In genomic region chr14:70635971-70636595, GRCh38 we compare ENCODE assay signal across 18 cellular contexts. TPM values are rescaled to one million over a fixed set of nuclear protein-coding genes. Genes with fewer than 3 reads are reported as not detected.
DNase-seq lines count a peak whose midpoint lies in the region; ATAC-seq and TF ChIP-seq lines count a peak whose summit lies in the region.
"Had no signal": no experiment of that assay in that cellular context is flagged by ENCODE, and none has a peak within 500 bp of the region (broad histone marks: within the 10 kb centered on the region; RNA-seq: fewer than 3 reads in every experiment).

No MANE protein-coding gene starts in this region.

- no peaks in the 10 kb centered on the region for H3K9me3 Mint-ChIP-seq in MCF 10A (ENCODE audit: unreplicated experiment)
- peaks cover 2 to 3% of the 10 kb centered on the region in 2 donors for H3K9me3 Mint-ChIP-seq in activated T-cell treated with anti-CD3 and anti-CD28 coated beads, Interleukin-2, amount 50 U/mL, for 72 hours

- intact Hi-C loops in MCF 10A (cut with micrococcal nuclease) = no loop called here
- intact Hi-C loops in breast epithelium (cut with DNase I; ENCODE audit: low total_unique reads) = no loop called here
- intact Hi-C loops in gastrocnemius medialis (cut with DNase I; ENCODE audit: low total_unique reads) = no loop called here

- in situ Hi-C loops in gastrocnemius medialis (cut with MboI; ENCODE audit: low sequenced_read_pairs in 4 of 4) = no loop called here

- POLR2A ChIA-PET in MCF 10A (lab: Yijun Ruan, JAX) = no interaction called here

- peaks cover 36% of the 10 kb centered on the region for H3K27me3 Mint-ChIP-seq in MCF 10A (ENCODE audit: insufficient read depth, unreplicated experiment)
- H3K27me3 Mint-ChIP-seq in activated T-cell treated with anti-CD3 and anti-CD28 coated beads, Interleukin-2, amount 50 U/mL, for 72 hours (ENCODE audit: low read depth) = no peaks in the 10 kb centered on the region

- DNase-seq in MCF 10A (ENCODE audit: unreplicated experiment) (peak; percentile 8), breast epithelium (ENCODE audit: low spot score in 2 of 2) (no peak), foreskin keratinocyte (peak; percentile 53 to 74), gastrocnemius medialis (no peak), NCI-H146 treated with DMSO at 0.1 percent for 48 hours (lab: John Stamatoyannopoulos, UW; ENCODE audit: unreplicated experiment) (no peak)
- no peak for DNase-seq in activated T-cell treated with anti-CD3 and anti-CD28 coated beads, Interleukin-2, amount 50 U/mL, for 72 hours
- no peak for DNase-seq in stimulated activated CD4-positive, alpha-beta T cell treated with anti-CD3 and anti-CD28 coated beads, Interleukin-2, amount 100 ng/mL, for 48 hours
- DNase-seq: activated naive CD4-positive, alpha-beta T cell; GDM1; MV-4-11; NCI-H2081; NCI-H510A treated with DMSO at 0.1 percent for 48 hours; right cardiac atrium; SJCRH30; T-helper 2 cell had no signal

- ATAC-seq in activated T-cell treated with anti-CD3 and anti-CD28 coated beads, Interleukin-2, amount 50 U/mL, for 72 hours (replicated peaks in 1 of 2) = peak; percentile 76 to 82
- ATAC-seq in foreskin keratinocyte = peak; percentile 86
- no peak for ATAC-seq in gastrocnemius medialis
- ATAC-seq in HG02973 (IDR thresholded peaks at IDR 0.05; ENCODE audit: unreplicated experiment) = no peak
- ATAC-seq: GM12878, right cardiac atrium had no signal

- CTCF ChIA-PET in MCF 10A (lab: Yijun Ruan, JAX) = interaction anchor here (0.6 to 0.7 kb wide), 2 partner anchors 72 to 76 kb away, joined by 3 to 4 read pairs; no protein-coding TSS in a partner anchor

- no peaks in the 10 kb centered on the region for H3K27me3 ChIP-seq in breast epithelium
- peaks cover 18% of the 10 kb centered on the region for H3K27me3 ChIP-seq in foreskin keratinocyte
- H3K27me3 ChIP-seq in gastrocnemius medialis = no peaks in the 10 kb centered on the region
- H3K27me3 ChIP-seq: SJCRH30, vagina had no signal

- no TSS peak for BruUV-seq in MCF 10A (replicated peaks; lab: Mats Ljungman, UMichigan)

- H3K4me1 ChIP-seq in breast epithelium (no peaks in the 10 kb centered on the region), foreskin keratinocyte (no peaks in the 10 kb centered on the region), gastrocnemius medialis (peaks cover 7 to 8% of the 10 kb centered on the region in 2 donors)

- no peak overlapping the region for H3K27ac Mint-ChIP-seq in MCF 10A (ENCODE audit: low read depth, unreplicated experiment)
- H3K27ac Mint-ChIP-seq in activated T-cell treated with anti-CD3 and anti-CD28 coated beads, Interleukin-2, amount 50 U/mL, for 72 hours = peak overlapping the region; percentile 20

- no peak overlapping the region for H3K4me3 ChIP-seq in breast epithelium
- H3K4me3 ChIP-seq in gastrocnemius medialis = no peak overlapping the region
- H3K4me3 ChIP-seq: GM12878, SJCRH30, vagina had no signal

- TF ChIP-seq POLR2A in breast epithelium (IDR thresholded peaks at IDR 0.05) (no peak), gastrocnemius medialis (IDR thresholded peaks at IDR 0.05) (no peak)

- no peaks in the 10 kb centered on the region for H3K36me3 Mint-ChIP-seq in MCF 10A (ENCODE audit: insufficient read depth, unreplicated experiment)
- peaks cover 2% of the 10 kb centered on the region in 2 donors for H3K36me3 Mint-ChIP-seq in activated T-cell treated with anti-CD3 and anti-CD28 coated beads, Interleukin-2, amount 50 U/mL, for 72 hours (ENCODE audit: insufficient read depth in 2 of 2)

- TF ChIP-seq CTCF in MCF 10A (IDR thresholded peaks at IDR 0.05; ENCODE audit: unreplicated experiment) (no peak), breast epithelium (IDR thresholded peaks at IDR 0.05) (no peak), foreskin keratinocyte (conservative IDR thresholded peaks at IDR 0.05) (no peak), gastrocnemius medialis (IDR thresholded peaks at IDR 0.05 in 4 of 5, conservative IDR thresholded peaks at IDR 0.05 in 1 of 5) (no peak)

- H3K4me1 Mint-ChIP-seq in MCF 10A (ENCODE audit: insufficient read depth, unreplicated experiment) = no peaks in the 10 kb centered on the region
- peaks cover 26% of the 10 kb centered on the region for H3K4me1 Mint-ChIP-seq in activated T-cell treated with anti-CD3 and anti-CD28 coated beads, Interleukin-2, amount 50 U/mL, for 72 hours (ENCODE audit: low read depth)

- no peak overlapping the region for H3K27ac ChIP-seq in breast epithelium
- H3K27ac ChIP-seq in foreskin keratinocyte = peak overlapping the region; percentile 71
- H3K27ac ChIP-seq in gastrocnemius medialis = no peak overlapping the region
- H3K27ac ChIP-seq: SJCRH30, vagina had no signal

- H3K4me3 Mint-ChIP-seq in MCF 10A (ENCODE audit: unreplicated experiment) = no peak overlapping the region
- peak overlapping the region in 1 of 2 donors; percentile 1 for H3K4me3 Mint-ChIP-seq in activated T-cell treated with anti-CD3 and anti-CD28 coated beads, Interleukin-2, amount 50 U/mL, for 72 hours

- no peaks in the 10 kb centered on the region for H3K36me3 ChIP-seq in breast epithelium
- no peaks in the 10 kb centered on the region for H3K36me3 ChIP-seq in gastrocnemius medialis
- H3K36me3 ChIP-seq: SJCRH30, vagina had no signal

- H3K9me3 ChIP-seq in breast epithelium (no peaks in the 10 kb centered on the region), gastrocnemius medialis (no peaks in the 10 kb centered on the region)
- H3K9me3 ChIP-seq: SJCRH30, vagina had no signal

RNA-seq across cellular contexts. Expression of gene TTC9, which starts 5.6 kb away (rescaled TPM):
- total RNA-seq in MCF 10A (2022) (0.30 and 0.37 TPM in 2 replicates), breast epithelium (1 to 10 TPM in 2 of 3 donors, under 1 TPM in 1; 0.48 to 7.5 (median 3.9) TPM), foreskin keratinocyte (0.28 and 0.95 TPM in 2 replicates), gastrocnemius medialis (10 to 100 TPM in 1 of 4 donors, 1 to 10 TPM in 3; 4.4 to 10.8 (median 9.1) TPM)
- total RNA-seq in activated T-cell treated with anti-CD3 and anti-CD28 coated beads, Interleukin-2, amount 50 U/mL, for 72 hours = 10 to 100 TPM; 10.5 to 10.9 TPM
- 0.29 and 0.75 TPM in 2 replicates for polyA plus RNA-seq in foreskin keratinocyte

RNA-seq across cellular contexts. Expression of gene MED6, which starts 35.6 kb away (rescaled TPM):
- total RNA-seq in MCF 10A (2022) = 41.6 and 60.8 TPM in 2 replicates
- total RNA-seq in breast epithelium = 10 to 100 TPM; 38.4 to 56.9 (median 45.6) TPM
- total RNA-seq in activated T-cell treated with anti-CD3 and anti-CD28 coated beads, Interleukin-2, amount 50 U/mL, for 72 hours = 10 to 100 TPM; 47.9 to 49.0 TPM
- 28.7 and 29.0 TPM in 2 replicates for total RNA-seq in foreskin keratinocyte
- 29.5 and 33.4 TPM in 2 replicates for polyA plus RNA-seq in foreskin keratinocyte
- 10 to 100 TPM; 13.9 to 25.0 (median 20.2) TPM for total RNA-seq in gastrocnemius medialis

Comparison
In these comparisons a context has a peak if more than half of its experiments do, and no peak if none do; other contexts are left out.
1. DNase-seq: peak in MCF 10A (single experiment) and foreskin keratinocyte (2 of 2); none in breast epithelium (0 of 2), activated T-cell treated with anti-CD3 and anti-CD28 coated beads, Interleukin-2, amount 50 U/mL, for 72 hours (0 of 2), gastrocnemius medialis (0 of 2), stimulated activated CD4-positive, alpha-beta T cell treated with anti-CD3 and anti-CD28 coated beads, Interleukin-2, amount 100 ng/mL, for 48 hours (0 of 2) and NCI-H146 treated with DMSO at 0.1 percent for 48 hours (single experiment).
2. ATAC-seq: peak in activated T-cell treated with anti-CD3 and anti-CD28 coated beads, Interleukin-2, amount 50 U/mL, for 72 hours (2 of 2) and foreskin keratinocyte (single experiment); none in gastrocnemius medialis (0 of 2) and HG02973 (single experiment).